ENCODE assay signal across 19 cellular contexts in genomic region chr6:100622907-100623692, GRCh38.
DNase-seq lines count a peak whose midpoint lies in the region; ATAC-seq and TF ChIP-seq lines count a peak whose summit lies in the region.
"Had no signal": no experiment of that assay in that cellular context is flagged by ENCODE, and none has a peak within 500 bp of the region (broad histone marks: within the 10 kb centered on the region; RNA-seq: fewer than 3 reads in every experiment).

No MANE protein-coding gene starts in this region.

- no peaks in the 10 kb centered on the region for H3K27me3 Mint-ChIP-seq in MCF 10A (ENCODE audit: insufficient read depth, unreplicated experiment)
- H3K27me3 Mint-ChIP-seq: activated naive CD8-positive, alpha-beta T cell treated with anti-CD3 and anti-CD28 coated beads for 36 hours; naive thymus-derived CD4-positive, alpha-beta T cell; stimulated activated naive CD8-positive, alpha-beta T cell treated with anti-CD3 and anti-CD28 coated beads, Interleukin-15, amount 100 ng/mL, for 72 hours had no signal

- H4K20me1 ChIP-seq in smooth muscle cell (ENCODE audit: low read depth), result peaks cover 6% of the 10 kb centered on the region

- peak overlapping the region; percentile 12 for H3K27ac Mint-ChIP-seq in MCF 10A (ENCODE audit: low read depth, unreplicated experiment)
- H3K27ac Mint-ChIP-seq: activated naive CD8-positive, alpha-beta T cell treated with anti-CD3 and anti-CD28 coated beads for 36 hours; naive thymus-derived CD4-positive, alpha-beta T cell; stimulated activated naive CD8-positive, alpha-beta T cell treated with anti-CD3 and anti-CD28 coated beads, Interleukin-15, amount 100 ng/mL, for 72 hours had no signal

- no peak overlapping the region for H3K4me2 ChIP-seq in smooth muscle cell
- H3K4me2 ChIP-seq: SK-N-SH had no signal

- H3K9ac ChIP-seq in smooth muscle cell (ENCODE audit: low read depth), result no peak overlapping the region
- H3K9ac ChIP-seq: SK-N-SH had no signal

- H3K79me2 ChIP-seq in smooth muscle cell (ENCODE audit: low read depth), result no peaks in the 10 kb centered on the region

- H3K27ac ChIP-seq in breast epithelium, result no peak overlapping the region
- H3K27ac ChIP-seq in RWPE2 (ENCODE audit: poor library complexity, severe bottlenecking), result no peak overlapping the region
- peak overlapping the region; percentile 10 for H3K27ac ChIP-seq in smooth muscle cell (ENCODE audit: low read depth)
- H3K27ac ChIP-seq: prostate gland had no signal

- H3K9me3 Mint-ChIP-seq in MCF 10A (ENCODE audit: unreplicated experiment), result no peaks in the 10 kb centered on the region

- H3K36me3 ChIP-seq in breast epithelium (no peaks in the 10 kb centered on the region), RWPE2 (ENCODE audit: low read depth) (peaks cover 54% of the 10 kb centered on the region), smooth muscle cell (ENCODE audit: low read depth) (peaks cover 15% of the 10 kb centered on the region)
- H3K36me3 ChIP-seq: prostate gland had no signal

- POLR2A ChIA-PET in MCF 10A (lab: Yijun Ruan, JAX), result interaction anchor here (1.0 kb wide), 1 partner anchor 13 kb away, joined by 3 read pairs; no protein-coding TSS in a partner anchor

- no peak for TF ChIP-seq CTCF in MCF 10A (IDR thresholded peaks at IDR 0.05; ENCODE audit: unreplicated experiment)
- TF ChIP-seq CTCF in breast epithelium (IDR thresholded peaks at IDR 0.05), result no peak
- TF ChIP-seq CTCF in RWPE2 (IDR thresholded peaks at IDR 0.05; ENCODE audit: poor library complexity, severe bottlenecking), result no peak
- TF ChIP-seq CTCF in fibroblast of mammary gland (conservative IDR thresholded peaks at IDR 0.05; ENCODE audit: control insufficient read depth, insufficient read depth, low read depth, low read length), result no peak
- no peak for TF ChIP-seq CTCF in smooth muscle cell (IDR thresholded peaks at IDR 0.05; ENCODE audit: borderline replicate concordance, insufficient read depth, poor library complexity, severe bottlenecking)

- CTCF ChIA-PET in MCF 10A (lab: Yijun Ruan, JAX), result interaction anchor here (0.5 kb wide), 1 partner anchor 13 kb away, joined by 3 read pairs; no protein-coding TSS in a partner anchor

- peak; percentile 84 for ATAC-seq in RWPE2 (ENCODE audit: low read depth)
- ATAC-seq: naive thymus-derived CD4-positive, alpha-beta T cell; stimulated activated naive CD8-positive, alpha-beta T cell treated with anti-CD3 and anti-CD28 coated beads, Interleukin-15, amount 100 ng/mL, for 72 hours had no signal

- H3K4me1 ChIP-seq in breast epithelium (no peaks in the 10 kb centered on the region), RWPE2 (ENCODE audit: insufficient read depth, poor library complexity, severe bottlenecking) (peaks cover 33% of the 10 kb centered on the region), smooth muscle cell (ENCODE audit: low read depth) (no peaks in the 10 kb centered on the region)
- H3K4me1 ChIP-seq: prostate gland had no signal

- peaks cover 41% of the 10 kb centered on the region for H3K36me3 Mint-ChIP-seq in MCF 10A (ENCODE audit: insufficient read depth, unreplicated experiment)

- no peaks in the 10 kb centered on the region for H3K9me3 ChIP-seq in breast epithelium
- H3K9me3 ChIP-seq in RWPE2 (ENCODE audit: severe bottlenecking), result peaks cover 3% of the 10 kb centered on the region
- H3K9me3 ChIP-seq in smooth muscle cell (replicated peaks; ENCODE audit: low read depth), result no peaks in the 10 kb centered on the region
- H3K9me3 ChIP-seq: prostate gland, SK-N-SH had no signal

- BruUV-seq in MCF 10A (replicated peaks; lab: Mats Ljungman, UMichigan), result no TSS peak

- peaks cover 5% of the 10 kb centered on the region for H3F3A ChIP-seq in smooth muscle cell (ENCODE audit: low read depth)

- intact Hi-C loops in MCF 10A (cut with micrococcal nuclease), result no loop called here
- intact Hi-C loops in breast epithelium (cut with DNase I; ENCODE audit: low total_unique reads), result no loop called here

- 64% methylated on average over 2 of the region's 2 CpGs for WGBS in smooth muscle cell (ENCODE audit: low lambda C conversion rate)

- no peak overlapping the region for H2AFZ ChIP-seq in smooth muscle cell (ENCODE audit: low read depth)

- H3K4me3 Mint-ChIP-seq in MCF 10A (ENCODE audit: unreplicated experiment), result no peak overlapping the region
- H3K4me3 Mint-ChIP-seq: activated naive CD8-positive, alpha-beta T cell treated with anti-CD3 and anti-CD28 coated beads for 36 hours; naive thymus-derived CD4-positive, alpha-beta T cell; stimulated activated naive CD8-positive, alpha-beta T cell treated with anti-CD3 and anti-CD28 coated beads, Interleukin-15, amount 100 ng/mL, for 72 hours had no signal

- TF ChIP-seq POLR2A in breast epithelium (IDR thresholded peaks at IDR 0.05), result no peak
- no peak for TF ChIP-seq POLR2A in erythroblast (IDR thresholded peaks at IDR 0.05; ENCODE audit: low read length)

- H3K27me3 ChIP-seq in breast epithelium (no peaks in the 10 kb centered on the region), RWPE2 (ENCODE audit: insufficient read depth, poor library complexity, severe bottlenecking) (no peaks in the 10 kb centered on the region), smooth muscle cell (ENCODE audit: low read depth) (no peaks in the 10 kb centered on the region)

- no peak overlapping the region for H3K4me3 ChIP-seq in breast epithelium
- no peak overlapping the region for H3K4me3 ChIP-seq in RWPE2 (ENCODE audit: severe bottlenecking)
- H3K4me3 ChIP-seq in fibroblast of mammary gland (ENCODE audit: control insufficient read depth, low read depth, low read length), result no peak overlapping the region
- H3K4me3 ChIP-seq in smooth muscle cell, result no peak overlapping the region
- H3K4me3 ChIP-seq: prostate gland had no signal

- DNase-seq in MCF 10A (ENCODE audit: unreplicated experiment), result peak; percentile 65
- DNase-seq in breast epithelium (ENCODE audit: low spot score in 2 of 2), result no peak
- DNase-seq in RWPE2 (ENCODE audit: low spot score), result no peak
- DNase-seq in fibroblast of mammary gland (ENCODE audit: low read depth), result peak; percentile 65
- DNase-seq in smooth muscle cell (lab: John Stamatoyannopoulos, UW; ENCODE audit: unreplicated experiment), result no peak
- DNase-seq in NCI-H187 (lab: John Stamatoyannopoulos, UW), result no peak
- no peak for DNase-seq in NCI-H1694 (lab: John Stamatoyannopoulos, UW)
- no peak for DNase-seq in erythroblast (lab: John Stamatoyannopoulos, UW)
- DNase-seq: ACHN; activated naive CD8-positive, alpha-beta T cell treated with anti-CD3 and anti-CD28 coated beads for 36 hours; activated T-cell treated with anti-CD3 and anti-CD28 coated beads, Interleukin-2, amount 50 U/mL, for 48 hours; naive thymus-derived CD4-positive, alpha-beta T cell; NCI-H1417; NCI-H345; OCI-M1; SK-N-SH; stimulated activated CD4-positive, alpha-beta T cell treated with anti-CD3 and anti-CD28 coated beads, Interleukin-15, amount 100 ng/mL, for 24 hours; stimulated activated naive CD8-positive, alpha-beta T cell treated with anti-CD3 and anti-CD28 coated beads, Interleukin-15, amount 100 ng/mL, for 72 hours had no signal

- H3K4me1 Mint-ChIP-seq in MCF 10A (ENCODE audit: insufficient read depth, unreplicated experiment), result peaks cover 30% of the 10 kb centered on the region
- H3K4me1 Mint-ChIP-seq: activated naive CD8-positive, alpha-beta T cell treated with anti-CD3 and anti-CD28 coated beads for 36 hours; stimulated activated naive CD8-positive, alpha-beta T cell treated with anti-CD3 and anti-CD28 coated beads, Interleukin-15, amount 100 ng/mL, for 72 hours had no signal

Comparison
In these comparisons a context has a peak if more than half of its experiments do, and no peak if none do; other contexts are left out.
1. DNase-seq: peak in MCF 10A (single experiment) and fibroblast of mammary gland (single experiment); none in breast epithelium (0 of 2), RWPE2 (single experiment), smooth muscle cell (single experiment), NCI-H187 (0 of 2), NCI-H1694 (single experiment) and erythroblast (0 of 2).